In genomic region chr17:81967533-81968395, GRCh38 we compare ENCODE assay signal across 8 cellular contexts. TPM values are rescaled to one million over a fixed set of nuclear protein-coding genes. Genes with fewer than 3 reads are reported as not detected.
DNase-seq lines count a peak whose midpoint lies in the region; ATAC-seq, FAIRE-seq and TF ChIP-seq lines count a peak whose summit lies in the region.

No MANE protein-coding gene starts in this region.

- 9% methylated on average over 8 of the region's 36 CpGs; no CpG with 5 or more reads in 1 of the 2 donors for WGBS in gastroesophageal sphincter (ENCODE audit: low coverage in 1 of 2), 2 donors
- WGBS in pancreas, 2 donors = 14 to 27% methylated on average over 28 to 36 of the region's 36 CpGs

- H3K27me3 ChIP-seq in Panc1 (ENCODE audit: control insufficient read depth, insufficient read depth, low read length) (no peaks in the 10 kb centered on the region), gastroesophageal sphincter (peaks cover 74% of the 10 kb centered on the region), pancreas (no peaks in the 10 kb centered on the region), thoracic aorta (replicated peaks; ENCODE audit: insufficient read depth) (no peaks in the 10 kb centered on the region)

- no peak for TF ChIP-seq POLR2A in gastroesophageal sphincter (IDR thresholded peaks at IDR 0.05)

- no peaks in the 10 kb centered on the region for H3K36me3 ChIP-seq in Panc1 (ENCODE audit: control insufficient read depth, insufficient read depth, low read length)
- H3K36me3 ChIP-seq in gastroesophageal sphincter = no peaks in the 10 kb centered on the region
- no peaks in the 10 kb centered on the region for H3K36me3 ChIP-seq in pancreas
- no peaks in the 10 kb centered on the region for H3K36me3 ChIP-seq in thoracic aorta

- DNase-seq in D721Med (ENCODE audit: insufficient read length, low spot score) = peak; percentile 95
- DNase-seq in Panc1 (ENCODE audit: low read depth, low spot score) = no peak
- DNase-seq in activated effector memory CD4-positive, alpha-beta T cell treated with Interleukin-2 at 50 U/mL for 16 hours = peak; percentile 82
- peak; percentile 77 to 90 (median 81) for DNase-seq in pancreas
- DNase-seq in thoracic aorta (ENCODE audit: low spot score) = no peak

- CTCF ChIA-PET in Panc1 (lab: Charles Lee) = interaction anchor here (0.5 to 0.6 kb wide), 2 partner anchors 37 to 74 kb away, joined by 3 read pairs; no protein-coding TSS in a partner anchor

- POLR2A ChIA-PET in Panc1 (lab: Charles Lee) = interaction anchor here (0.7 kb wide), 1 partner anchor 15 kb away, joined by 5 read pairs; no protein-coding TSS in a partner anchor

- no peak overlapping the region for H3K27ac ChIP-seq in Panc1 (ENCODE audit: low read length)
- peak overlapping the region in 2 of 4 donors; percentile 12 to 19 for H3K27ac ChIP-seq in gastroesophageal sphincter
- H3K27ac ChIP-seq in pancreas = peak overlapping the region in 1 of 4 donors; percentile 2
- H3K27ac ChIP-seq in thoracic aorta = no peak overlapping the region

- in situ Hi-C loops in Panc1 (cut with HindIII; ENCODE audit: low pct_unique_long_range_greater_than_20kb, low sequenced_read_pairs) = no loop called here

- TF ChIP-seq CTCF in D721Med (IDR thresholded peaks at IDR 0.05; ENCODE audit: insufficient read depth, missing control alignments) (no peak), Panc1 (IDR thresholded peaks at IDR 0.05) (no peak), gastroesophageal sphincter (IDR thresholded peaks at IDR 0.05) (no peak), pancreas (IDR thresholded peaks at IDR 0.05) (no peak), thoracic aorta (IDR thresholded peaks at IDR 0.05) (no peak)

- FAIRE-seq in D721Med (lab: Jason Lieb, UNC) = no peak
- FAIRE-seq in pancreas (lab: Jason Lieb, UNC) = no peak

- no peak for TF ChIP-seq EP300 in gastroesophageal sphincter (IDR thresholded peaks at IDR 0.05)

- H3K4me1 ChIP-seq in Panc1 (ENCODE audit: control insufficient read depth, insufficient read depth, low read length) (peaks cover 5% of the 10 kb centered on the region; the same call in 1 of the 2 replicates), gastroesophageal sphincter (peaks cover 0 to 29% (median 11%) of the 10 kb centered on the region in 3 donors), pancreas (peaks cover 0 to 9% (median 3%) of the 10 kb centered on the region in 3 donors), thoracic aorta (ENCODE audit: control insufficient read depth in 1 of 2, low read depth in 2 of 2) (peaks cover 0 to 7% of the 10 kb centered on the region in 2 donors)

- BruUV-seq in Panc1 (replicated peaks; lab: Mats Ljungman, UMichigan) = no TSS peak

- H3K4me3 ChIP-seq in Panc1 (ENCODE audit: low read depth in 2 of 2, low read length in 2 of 2) (no peak overlapping the region), gastroesophageal sphincter (peak overlapping the region in 1 of 2 donors; percentile 21), pancreas (peak overlapping the region in 1 of 4 donors; percentile 18), thoracic aorta (peak overlapping the region; percentile 9)

- intact Hi-C loops in Panc1 (cut with micrococcal nuclease; ENCODE audit: unreplicated experiment) (no loop called here), pancreas (cut with DNase I) (no loop called here)

- H3K9me3 ChIP-seq in Panc1 (ENCODE audit: control insufficient read depth, insufficient read depth, low read depth, low read length) = peaks cover 5% of the 10 kb centered on the region; the same call in 1 of the 2 replicates
- H3K9me3 ChIP-seq in gastroesophageal sphincter = no peaks in the 10 kb centered on the region
- H3K9me3 ChIP-seq in pancreas = no peaks in the 10 kb centered on the region
- H3K9me3 ChIP-seq in thoracic aorta = no peaks in the 10 kb centered on the region

- ATAC-seq in HG03521 (IDR thresholded peaks at IDR 0.05; ENCODE audit: unreplicated experiment) (peak; percentile 59), Panc1 (peak; percentile 72), gastroesophageal sphincter (peak; percentile 82), pancreas (peak; percentile 84 to 95 (median 94)), thoracic aorta (ENCODE audit: insufficient number of reproducible peaks, low FRiP score, low read depth) (no peak), GM19395 (IDR thresholded peaks at IDR 0.05; ENCODE audit: unreplicated experiment) (no peak)

RNA-seq across cellular contexts. Expression of gene NOTUM, which starts 6.8 kb away (rescaled TPM):
- 2.0 TPM for total RNA-seq in Panc1 (2021; ENCODE audit: unreplicated experiment)
- polyA plus RNA-seq in Panc1 (2012; ENCODE audit: insufficient read length) = 4.3 TPM
- under 1 TPM in 1 of 4 donors, not detected in 3; 0.22 TPM for total RNA-seq in gastroesophageal sphincter
- under 1 TPM in 5 of 6 donors, not detected in 1; 0.14 to 0.44 (median 0.16) TPM for total RNA-seq in pancreas
- polyA plus RNA-seq in pancreas = under 1 TPM; 0.21 to 0.27 TPM
- total RNA-seq in thoracic aorta = not detected

RNA-seq across cellular contexts. Expression of gene ASPSCR1, which starts 9.7 kb away (rescaled TPM):
- total RNA-seq in Panc1 (2021; ENCODE audit: unreplicated experiment) = 64.7 TPM
- polyA plus RNA-seq in Panc1 (2012; ENCODE audit: insufficient read length) = 67.1 TPM
- total RNA-seq in gastroesophageal sphincter = 10 to 100 TPM; 11.7 to 24.4 (median 18.6) TPM
- total RNA-seq in pancreas = 10 to 100 TPM; 12.2 to 25.7 (median 16.2) TPM
- 10 to 100 TPM; 70.8 to 78.8 TPM for polyA plus RNA-seq in pancreas
- 10 to 100 TPM; 20.6 to 41.3 TPM for total RNA-seq in thoracic aorta

RNA-seq across cellular contexts. Expression of gene MYADML2, which starts 20.7 kb away (rescaled TPM):
- total RNA-seq in Panc1 (2021; ENCODE audit: unreplicated experiment) = not detected
- polyA plus RNA-seq in Panc1 (2012; ENCODE audit: insufficient read length) = 0.46 TPM
- not detected for total RNA-seq in gastroesophageal sphincter
- not detected for total RNA-seq in pancreas
- polyA plus RNA-seq in pancreas = not detected
- not detected for total RNA-seq in thoracic aorta

RNA-seq across cellular contexts. Expression of gene PYCR1, which starts 30.7 kb away (rescaled TPM):
- total RNA-seq in Panc1 (2021; ENCODE audit: unreplicated experiment) = 212 TPM
- polyA plus RNA-seq in Panc1 (2012; ENCODE audit: insufficient read length) = 295 TPM
- total RNA-seq in gastroesophageal sphincter = 1 to 10 TPM; 3.4 to 6.8 (median 5.1) TPM
- 100 to 1,000 TPM in 1 of 6 donors, 10 to 100 TPM in 5; 30.6 to 158 (median 52.3) TPM for total RNA-seq in pancreas
- polyA plus RNA-seq in pancreas = 10 to 100 TPM; 25.4 to 36.9 TPM
- total RNA-seq in thoracic aorta = 10 to 100 TPM; 14.4 to 15.0 TPM

RNA-seq across cellular contexts. Expression of gene MAFG, which starts 40.2 kb away (rescaled TPM):
- total RNA-seq in Panc1 (2021; ENCODE audit: unreplicated experiment) (57.0 TPM), gastroesophageal sphincter (10 to 100 TPM; 18.8 to 39.3 (median 25.3) TPM), pancreas (10 to 100 TPM in 1 of 6 donors, 1 to 10 TPM in 5; 6.4 to 11.1 (median 8.0) TPM), thoracic aorta (10 to 100 TPM; 29.8 to 32.1 TPM)
- polyA plus RNA-seq in Panc1 (2012; ENCODE audit: insufficient read length) = 48.3 TPM
- polyA plus RNA-seq in pancreas = 1 to 10 TPM; 6.9 to 8.2 TPM

Comparison
In these comparisons a context has a peak if more than half of its experiments do, and no peak if none do; other contexts are left out.
1. DNase-seq: peak in D721Med (single experiment), activated effector memory CD4-positive, alpha-beta T cell treated with Interleukin-2 at 50 U/mL for 16 hours (single experiment) and pancreas (6 of 6); none in Panc1 (single experiment) and thoracic aorta (single experiment).
2. ATAC-seq: peak in HG03521 (single experiment), Panc1 (single experiment), gastroesophageal sphincter (single experiment) and pancreas (4 of 4); none in thoracic aorta (single experiment) and GM19395 (single experiment).